ENCODE assay signal across 8 cellular contexts in the genomic region with DNA sequence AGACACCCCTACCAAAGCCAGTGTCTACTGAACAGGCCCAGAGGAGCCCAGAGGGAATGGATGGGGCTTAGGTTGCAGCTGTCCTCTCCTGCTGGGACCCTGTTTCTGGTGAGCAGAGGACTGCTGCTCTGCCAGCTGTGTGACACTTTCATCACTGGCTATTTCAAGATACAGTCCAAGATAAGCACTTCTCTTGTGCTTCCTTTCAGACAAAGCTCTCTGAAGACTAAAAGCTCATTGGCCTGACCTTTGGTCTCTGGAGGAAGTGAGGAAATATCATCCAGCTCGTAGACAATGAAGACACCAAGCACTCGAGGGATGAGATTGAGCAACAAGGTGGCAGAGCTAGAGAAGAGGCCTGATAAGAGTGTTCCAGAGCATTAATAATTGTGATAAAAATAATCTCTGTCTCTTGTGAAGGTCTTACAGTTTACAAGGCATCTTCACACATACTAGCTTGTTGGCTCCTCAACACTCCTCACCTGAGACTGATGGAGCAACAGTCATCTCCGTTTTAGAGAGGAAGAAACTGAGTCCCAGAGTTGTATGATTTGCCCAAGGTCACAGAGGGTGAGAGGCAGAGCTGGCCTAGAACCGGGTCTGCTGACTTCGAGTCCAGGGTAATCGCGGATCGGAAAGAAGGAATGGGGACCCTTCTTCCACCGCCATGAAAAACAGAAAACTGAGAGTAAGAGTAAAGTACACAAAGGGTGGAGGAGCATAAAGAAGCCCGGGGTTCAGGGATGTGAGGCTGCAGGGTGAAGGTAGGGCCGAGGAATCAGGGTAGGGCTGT. TPM values are rescaled to one million over a fixed set of nuclear protein-coding genes. Genes with fewer than 3 reads are reported as not detected.
DNase-seq lines count a peak whose midpoint lies in the region; ATAC-seq and TF ChIP-seq lines count a peak whose summit lies in the region.

No MANE protein-coding gene starts in this region.

- H3K36me3 Mint-ChIP-seq in activated T-helper 17 cell treated with anti-CD3 and anti-CD28 coated beads, Interleukin-2, amount 50 U/mL, for 72 hours (ENCODE audit: low read depth), result no peaks in the 10 kb centered on the region
- H3K36me3 Mint-ChIP-seq in progenitor cell of endocrine pancreas (ENCODE audit: insufficient read depth), result no peaks in the 10 kb centered on the region

- H3K4me3 Mint-ChIP-seq in activated T-helper 17 cell treated with anti-CD3 and anti-CD28 coated beads, Interleukin-2, amount 50 U/mL, for 72 hours, result peak overlapping the region; percentile 89
- H3K4me3 Mint-ChIP-seq in progenitor cell of endocrine pancreas (ENCODE audit: low read depth), result peak overlapping the region; percentile 94

- H3K27me3 ChIP-seq in left ventricle myocardium inferior (ENCODE audit: low read depth), result no peaks in the 10 kb centered on the region

- peak overlapping the region; percentile 92 for H3K27ac Mint-ChIP-seq in activated T-helper 17 cell treated with anti-CD3 and anti-CD28 coated beads, Interleukin-2, amount 50 U/mL, for 72 hours
- H3K27ac Mint-ChIP-seq in progenitor cell of endocrine pancreas, result peak overlapping the region; percentile 97

- H3K9me3 Mint-ChIP-seq in activated T-helper 17 cell treated with anti-CD3 and anti-CD28 coated beads, Interleukin-2, amount 50 U/mL, for 72 hours, result no peaks in the 10 kb centered on the region
- H3K9me3 Mint-ChIP-seq in progenitor cell of endocrine pancreas (ENCODE audit: low read depth), result no peaks in the 10 kb centered on the region

- no peak for ATAC-seq in activated T-helper 17 cell treated with anti-CD3 and anti-CD28 coated beads, Interleukin-2, amount 50 U/mL, for 72 hours (replicated peaks)
- ATAC-seq in GM19455 (IDR thresholded peaks at IDR 0.05; ENCODE audit: unreplicated experiment) (no peak), HG02588 (IDR thresholded peaks at IDR 0.05; ENCODE audit: unreplicated experiment) (no peak)

- H3K27me3 Mint-ChIP-seq in activated T-helper 17 cell treated with anti-CD3 and anti-CD28 coated beads, Interleukin-2, amount 50 U/mL, for 72 hours, result no peaks in the 10 kb centered on the region
- no peaks in the 10 kb centered on the region for H3K27me3 Mint-ChIP-seq in progenitor cell of endocrine pancreas

- peak overlapping the region; percentile 84 for H3K4me3 ChIP-seq in left ventricle myocardium inferior

- intact Hi-C loops in left ventricle myocardium inferior (cut with micrococcal nuclease), result no loop called here

- H3K4me1 Mint-ChIP-seq in activated T-helper 17 cell treated with anti-CD3 and anti-CD28 coated beads, Interleukin-2, amount 50 U/mL, for 72 hours, result peaks cover 11% of the 10 kb centered on the region
- H3K4me1 Mint-ChIP-seq in progenitor cell of endocrine pancreas (ENCODE audit: low read depth), result peaks cover 12% of the 10 kb centered on the region

- POLR2A ChIA-PET in GM10248 (lab: Yijun Ruan, JAX), result interaction anchor here (0.9 to 1.6 kb wide), 4 partner anchors 9 to 156 kb away, joined by 3 to 7 read pairs (median 4); no protein-coding TSS in a partner anchor
- POLR2A ChIA-PET in HEK293T (lab: Yijun Ruan, JAX), result interaction anchor here (0.7 to 1.8 kb wide), 18 partner anchors 7 to 186 kb away, joined by 3 to 61 read pairs (median 5); partner anchors contain the start of genes MTFR1L and PAQR7

- peak; percentile 55 for DNase-seq in GM10248 (ENCODE audit: extremely low spot score)
- DNase-seq in LHCN-M2 (ENCODE audit: low read depth), result peak; percentile 75
- DNase-seq in left ventricle myocardium inferior, result no peak
- no peak for DNase-seq in progenitor cell of endocrine pancreas (ENCODE audit: low spot score, unreplicated experiment)
- no peak for DNase-seq in HEK293T (ENCODE audit: extremely low spot score)

- peak overlapping the region; percentile 92 for H3K27ac ChIP-seq in left ventricle myocardium inferior (replicated peaks)

- no peaks in the 10 kb centered on the region for H3K9me3 ChIP-seq in left ventricle myocardium inferior (replicated peaks)

- peaks cover 22% of the 10 kb centered on the region for H3K4me1 ChIP-seq in left ventricle myocardium inferior

- CTCF ChIA-PET in GM10248 (lab: Yijun Ruan, JAX) (interaction anchor here (0.6 to 14.0 kb wide), 46 partner anchors 9 to 237 kb away, joined by 3 to 357 read pairs (median 4); partner anchors contain the start of genes CEP85, EXTL1, PAQR7 and STMN1), HEK293T (lab: Yijun Ruan, JAX) (interaction anchor here (0.7 to 1.6 kb wide), 12 partner anchors 8 to 475 kb away, joined by 3 to 22 read pairs (median 3); no protein-coding TSS in a partner anchor)

- no peaks in the 10 kb centered on the region for H3K36me3 ChIP-seq in left ventricle myocardium inferior

- TF ChIP-seq CTCF in GM10248 (IDR thresholded peaks at IDR 0.05; ENCODE audit: control extremely low read depth, extremely low read depth, low read depth, missing control alignments) (no peak), left ventricle myocardium inferior (IDR thresholded peaks at IDR 0.05; ENCODE audit: borderline replicate concordance) (no peak), progenitor cell of endocrine pancreas (IDR thresholded peaks at IDR 0.05; ENCODE audit: unreplicated experiment) (no peak)

TF ChIP-seq in HEK293T, 16 proteins besides CTCF, POLR2A, EP300 and RAD21:
- TF ChIP-seq, protein P1, sequence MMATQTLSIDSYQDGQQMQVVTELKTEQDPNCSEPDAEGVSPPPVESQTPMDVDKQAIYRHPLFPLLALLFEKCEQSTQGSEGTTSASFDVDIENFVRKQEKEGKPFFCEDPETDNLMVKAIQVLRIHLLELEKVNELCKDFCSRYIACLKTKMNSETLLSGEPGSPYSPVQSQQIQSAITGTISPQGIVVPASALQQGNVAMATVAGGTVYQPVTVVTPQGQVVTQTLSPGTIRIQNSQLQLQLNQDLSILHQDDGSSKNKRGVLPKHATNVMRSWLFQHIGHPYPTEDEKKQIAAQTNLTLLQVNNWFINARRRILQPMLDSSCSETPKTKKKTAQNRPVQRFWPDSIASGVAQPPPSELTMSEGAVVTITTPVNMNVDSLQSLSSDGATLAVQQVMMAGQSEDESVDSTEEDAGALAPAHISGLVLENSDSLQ (IDR thresholded peaks at IDR 0.05), result no peak
- no peak for TF ChIP-seq L3MBTL2 (conservative IDR thresholded peaks at IDR 0.05)
- TF ChIP-seq FOXA1 (IDR thresholded peaks at IDR 0.05), result no peak

RNA-seq across cellular contexts. Expression of gene PAFAH2, which starts 0.7 kb away (rescaled TPM):
- total RNA-seq in LHCN-M2 (2014; rRNA removed) (13.5 and 16.1 TPM in 2 replicates), left ventricle myocardium inferior (10.6 TPM), progenitor cell of endocrine pancreas (12.8 and 14.5 TPM in 2 replicates)
- polyA plus RNA-seq in LHCN-M2 (2012), result 6.7 TPM
- total RNA-seq in activated T-helper 17 cell treated with anti-CD3 and anti-CD28 coated beads, Interleukin-2, amount 50 U/mL, for 72 hours, result 1 to 10 TPM; 8.1 to 8.3 TPM

RNA-seq across cellular contexts. Expression of gene EXTL1, which starts 24.4 kb away (rescaled TPM):
- total RNA-seq in LHCN-M2 (2014; rRNA removed), result 1.0 and 1.2 TPM in 2 replicates
- 7.5 TPM for polyA plus RNA-seq in LHCN-M2 (2012)
- total RNA-seq in activated T-helper 17 cell treated with anti-CD3 and anti-CD28 coated beads, Interleukin-2, amount 50 U/mL, for 72 hours, result not detected
- 11.3 TPM for total RNA-seq in left ventricle myocardium inferior
- 3.6 and 4.1 TPM in 2 replicates for total RNA-seq in progenitor cell of endocrine pancreas

RNA-seq across cellular contexts. Expression of gene SLC30A2, which starts 48.8 kb away (rescaled TPM):
- not detected in 2 replicates for total RNA-seq in LHCN-M2 (2014; rRNA removed)
- 0.02 TPM for polyA plus RNA-seq in LHCN-M2 (2012)
- total RNA-seq in activated T-helper 17 cell treated with anti-CD3 and anti-CD28 coated beads, Interleukin-2, amount 50 U/mL, for 72 hours, result not detected
- 7.1 TPM for total RNA-seq in left ventricle myocardium inferior
- total RNA-seq in progenitor cell of endocrine pancreas, result 0.13 and 0.17 TPM in 2 replicates

Comparison
In these comparisons a context has a peak if more than half of its experiments do, and no peak if none do; other contexts are left out.
1. DNase-seq: peak in GM10248 (single experiment) and LHCN-M2 (single experiment); none in left ventricle myocardium inferior (single experiment), progenitor cell of endocrine pancreas (single experiment) and HEK293T (single experiment).